Comparison of ENCODE assay signal across 11 cellular contexts in the genomic region with DNA sequence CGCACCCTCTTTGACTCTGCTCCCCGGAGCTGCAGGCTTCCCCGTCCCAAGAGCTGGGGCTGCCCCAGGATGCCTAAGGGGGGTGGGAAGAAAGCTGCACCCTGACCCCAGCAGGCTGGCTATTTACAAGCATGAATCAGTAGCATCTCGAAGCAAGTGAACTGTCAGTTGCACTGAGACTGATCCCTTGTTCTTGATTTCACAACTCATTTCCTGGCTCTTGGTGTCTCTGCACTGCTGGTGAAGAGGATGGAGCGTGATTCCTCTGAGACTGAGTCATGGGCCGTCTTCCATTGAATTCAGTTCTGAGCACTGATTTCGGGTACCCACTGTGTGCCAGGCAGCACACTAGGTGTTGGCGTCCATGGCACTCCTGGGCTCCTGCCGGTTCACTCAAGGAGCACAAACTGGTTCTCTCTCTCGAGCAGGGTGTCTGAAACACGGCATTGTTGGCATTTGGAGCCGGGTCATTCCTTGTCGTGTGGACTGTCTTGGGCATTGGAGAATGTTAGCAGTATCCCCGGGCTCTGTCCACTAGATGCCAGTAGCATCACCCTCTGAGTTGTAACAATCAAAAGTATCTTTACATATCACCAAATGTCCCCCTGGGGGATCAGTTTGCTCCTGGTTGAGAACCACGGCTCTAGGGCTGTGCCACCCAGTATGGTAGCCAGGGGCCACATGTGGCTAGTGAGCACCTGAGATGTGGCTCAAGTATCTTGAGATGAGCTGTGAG.
DNase-seq lines count a peak whose midpoint lies in the region; ATAC-seq and TF ChIP-seq lines count a peak whose summit lies in the region.
"Had no signal": no experiment of that assay in that cellular context is flagged by ENCODE, and none has a peak within 500 bp of the region (broad histone marks: within the 10 kb centered on the region; RNA-seq: fewer than 3 reads in every experiment).

No MANE protein-coding gene starts in this region.

- H3K4me1 Mint-ChIP-seq in activated CD4-positive, alpha-beta T cell treated with anti-CD3 and anti-CD28 coated beads for 36 hours = peaks cover 21% of the 10 kb centered on the region

- no peaks in the 10 kb centered on the region for H3K27me3 ChIP-seq in tibial artery
- H3K27me3 ChIP-seq: BE2C had no signal

- CTCF ChIA-PET in activated CD4-positive, alpha-beta T cell treated with anti-CD3 and anti-CD28 coated beads for 36 hours (lab: Charles Lee) = interaction anchor here (1.0 kb wide), 1 partner anchor 8 kb away, joined by 3 read pairs; no protein-coding TSS in a partner anchor

- no peak overlapping the region for H3K4me3 ChIP-seq in tibial artery

- H3K27ac ChIP-seq in tibial artery = peak overlapping the region; percentile 19 to 85

- H3K36me3 ChIP-seq in tibial artery = no peaks in the 10 kb centered on the region
- H3K36me3 ChIP-seq: BE2C had no signal

- TF ChIP-seq CTCF in tibial artery (IDR thresholded peaks at IDR 0.05) = no peak

- no peaks in the 10 kb centered on the region for H3K27me3 Mint-ChIP-seq in activated CD4-positive, alpha-beta T cell treated with anti-CD3 and anti-CD28 coated beads for 36 hours

- no peaks in the 10 kb centered on the region for H3K9me3 Mint-ChIP-seq in activated CD4-positive, alpha-beta T cell treated with anti-CD3 and anti-CD28 coated beads for 36 hours (ENCODE audit: low read depth)

- H3K9me3 ChIP-seq in tibial artery = no peaks in the 10 kb centered on the region
- H3K9me3 ChIP-seq: BE2C had no signal

- POLR2A ChIA-PET in activated CD4-positive, alpha-beta T cell treated with anti-CD3 and anti-CD28 coated beads for 36 hours (lab: Charles Lee) = interaction anchor here (0.6 kb wide), 1 partner anchor 73 kb away, joined by 8 read pairs; no protein-coding TSS in a partner anchor

- peak; percentile 45 for ATAC-seq in activated CD4-positive, alpha-beta T cell treated with anti-CD3 and anti-CD28 coated beads for 36 hours
- ATAC-seq in HG03521 (IDR thresholded peaks at IDR 0.05; ENCODE audit: unreplicated experiment) = no peak
- ATAC-seq: Right ventricle myocardium inferior had no signal

- H3K4me3 Mint-ChIP-seq in activated CD4-positive, alpha-beta T cell treated with anti-CD3 and anti-CD28 coated beads for 36 hours = no peak overlapping the region

- intact Hi-C loops in activated CD4-positive, alpha-beta T cell treated with anti-CD3 and anti-CD28 coated beads for 36 hours (cut with DNase I, micrococcal nuclease) = loop anchor here in 1 of 2 experiments (10.0 kb wide), 1 partner anchor 246 kb away; no protein-coding TSS in a partner anchor
- intact Hi-C loops in tibial artery (cut with DNase I; ENCODE audit: low total_unique reads) = loop anchor here (5.0 to 10.0 kb wide), 2 partner anchors 86 to 478 kb away; partner anchors contain the start of genes CPSF2, NDUFB1 and RIN3

- no peaks in the 10 kb centered on the region for H3K36me3 Mint-ChIP-seq in activated CD4-positive, alpha-beta T cell treated with anti-CD3 and anti-CD28 coated beads for 36 hours (ENCODE audit: low read depth)

- peaks cover 0 to 45% (median 30%) of the 10 kb centered on the region in 4 donors for H3K4me1 ChIP-seq in tibial artery
- H3K4me1 ChIP-seq: BE2C had no signal

- DNase-seq in activated CD4-positive, alpha-beta T cell treated with anti-CD3 and anti-CD28 coated beads for 36 hours = no peak
- no peak for DNase-seq in activated CD4-positive, alpha-beta T cell treated with anti-CD3 and anti-CD28 coated beads for 4 hours
- DNase-seq in SW 1271 (lab: John Stamatoyannopoulos, UW) (peak; percentile 27 to 49), fibroblast of the conjunctiva (ENCODE audit: low read depth) (peak; percentile 44), tibial artery (no peak), cerebellum (ENCODE audit: low spot score) (no peak)
- no peak for DNase-seq in activated CD4-positive, alpha-beta T cell treated with anti-CD3 and anti-CD28 coated beads, Interleukin-2, amount 50 U/mL, for 1 hour
- DNase-seq: BE2C; stimulated activated CD4-positive, alpha-beta T cell treated with anti-CD3 and anti-CD28 coated beads, Interleukin-1b, Interleukin-23, amount 100 ng/mL, for 48 hours had no signal

- H3K27ac Mint-ChIP-seq in activated CD4-positive, alpha-beta T cell treated with anti-CD3 and anti-CD28 coated beads for 36 hours = no peak overlapping the region

Comparison
In these comparisons a context has a peak if more than half of its experiments do, and no peak if none do; other contexts are left out.
1. DNase-seq: peak in SW 1271 (2 of 2) and fibroblast of the conjunctiva (single experiment); none in activated CD4-positive, alpha-beta T cell treated with anti-CD3 and anti-CD28 coated beads for 36 hours (single experiment), activated CD4-positive, alpha-beta T cell treated with anti-CD3 and anti-CD28 coated beads for 4 hours (0 of 2), tibial artery (0 of 2), cerebellum (single experiment) and activated CD4-positive, alpha-beta T cell treated with anti-CD3 and anti-CD28 coated beads, Interleukin-2, amount 50 U/mL, for 1 hour (single experiment).